ENCODE assay signal across 21 cellular contexts in the genomic region with DNA sequence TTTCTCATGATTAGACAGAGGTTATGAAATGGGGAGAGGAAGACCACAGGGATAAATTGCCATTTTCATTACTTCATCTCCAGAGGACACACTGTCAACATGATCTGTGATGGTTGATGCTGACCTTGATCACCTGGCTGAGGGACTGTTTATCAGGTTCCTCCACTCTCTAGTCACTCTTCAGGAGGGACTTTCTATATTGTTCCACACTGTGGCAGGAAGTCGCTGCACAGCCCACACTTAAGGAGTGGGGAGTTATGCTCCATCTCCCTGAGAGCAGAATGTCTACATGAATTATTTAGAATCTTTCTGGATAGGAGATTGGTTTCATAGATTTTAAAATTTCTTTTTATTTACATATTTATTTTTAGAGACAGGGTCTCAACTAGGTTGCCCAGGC. TPM values are rescaled to one million over a fixed set of nuclear protein-coding genes. Genes with fewer than 3 reads are reported as not detected.
DNase-seq lines count a peak whose midpoint lies in the region; FAIRE-seq and TF ChIP-seq lines count a peak whose summit lies in the region.
"Had no signal": no experiment of that assay in that cellular context is flagged by ENCODE, and none has a peak within 500 bp of the region (broad histone marks: within the 10 kb centered on the region; RNA-seq: fewer than 3 reads in every experiment).

No MANE protein-coding gene starts in this region.

- H3K27ac Mint-ChIP-seq in T-helper 1 cell treated with Interleukin-12 subunit alpha and Interleukin-12 subunit beta and Interleukin-4 antibody, amounts not matched to agents 30 μg/mL and 1 μg/mL, for 36 hours: peak overlapping the region; percentile 41
- peak overlapping the region; percentile 73 for H3K27ac Mint-ChIP-seq in activated naive CD8-positive, alpha-beta T cell treated with anti-CD3 and anti-CD28 coated beads for 36 hours
- H3K27ac Mint-ChIP-seq in progenitor cell of endocrine pancreas: peak overlapping the region; percentile 74
- H3K27ac Mint-ChIP-seq: type B pancreatic cell had no signal

- DNase-seq in T-helper 1 cell (no peak), GM18507 (ENCODE audit: extremely low spot score, insufficient read length, low read depth) (no peak), progenitor cell of endocrine pancreas (ENCODE audit: low spot score, unreplicated experiment) (no peak), NCI-H510A treated with DMSO at 0.1 percent for 48 hours (lab: John Stamatoyannopoulos, UW) (no peak), kidney tubule cell (ENCODE audit: low spot score) (no peak), cerebellar nuclear complex (lab: John Stamatoyannopoulos, UW) (no peak)
- peak; percentile 17 for DNase-seq in activated naive CD8-positive, alpha-beta T cell treated with anti-CD3 and anti-CD28 coated beads for 36 hours
- DNase-seq: 8988T; activated CD4-positive, alpha-beta T cell treated with anti-CD3 and anti-CD28 coated beads, Interleukin-2, amount 50 U/mL, for 48 hours; activated T-cell treated with anti-CD3 and anti-CD28 coated beads, Interleukin-2, amount 50 U/mL, for 48 hours; brain microvascular endothelial cell; GDM1; GOT3; NCI-H748 treated with DMSO at 0.1 percent for 48 hours; SHP77; stimulated activated CD4-positive, alpha-beta T cell treated with anti-CD3 and anti-CD28 coated beads, Interleukin-1b, Interleukin-23, amount 100 ng/mL, for 48 hours had no signal

- no peak overlapping the region for H3K4me3 Mint-ChIP-seq in T-helper 1 cell treated with Interleukin-12 subunit alpha and Interleukin-12 subunit beta and Interleukin-4 antibody, amounts not matched to agents 30 μg/mL and 1 μg/mL, for 36 hours
- peak overlapping the region; percentile 10 for H3K4me3 Mint-ChIP-seq in activated naive CD8-positive, alpha-beta T cell treated with anti-CD3 and anti-CD28 coated beads for 36 hours
- H3K4me3 Mint-ChIP-seq in progenitor cell of endocrine pancreas (ENCODE audit: low read depth): no peak overlapping the region
- H3K4me3 Mint-ChIP-seq: nephron, type B pancreatic cell had no signal

- FAIRE-seq in GM18507 (lab: Jason Lieb, UNC): peak; percentile 71
- FAIRE-seq: GM12892 had no signal

- TF ChIP-seq CTCF in progenitor cell of endocrine pancreas (IDR thresholded peaks at IDR 0.05; ENCODE audit: unreplicated experiment): no peak

- H3K4me1 Mint-ChIP-seq in T-helper 1 cell treated with Interleukin-12 subunit alpha and Interleukin-12 subunit beta and Interleukin-4 antibody, amounts not matched to agents 30 μg/mL and 1 μg/mL, for 36 hours (ENCODE audit: low read depth): peaks cover 28% of the 10 kb centered on the region
- peaks cover 38% of the 10 kb centered on the region for H3K4me1 Mint-ChIP-seq in activated naive CD8-positive, alpha-beta T cell treated with anti-CD3 and anti-CD28 coated beads for 36 hours
- H3K4me1 Mint-ChIP-seq in progenitor cell of endocrine pancreas (ENCODE audit: low read depth): peaks cover 4% of the 10 kb centered on the region

- peaks cover 6% of the 10 kb centered on the region for H3K36me3 Mint-ChIP-seq in T-helper 1 cell treated with Interleukin-12 subunit alpha and Interleukin-12 subunit beta and Interleukin-4 antibody, amounts not matched to agents 30 μg/mL and 1 μg/mL, for 36 hours (ENCODE audit: low read depth)
- peaks cover 15% of the 10 kb centered on the region for H3K36me3 Mint-ChIP-seq in activated naive CD8-positive, alpha-beta T cell treated with anti-CD3 and anti-CD28 coated beads for 36 hours
- H3K36me3 Mint-ChIP-seq in progenitor cell of endocrine pancreas (ENCODE audit: insufficient read depth): no peaks in the 10 kb centered on the region

- H3K27me3 Mint-ChIP-seq in T-helper 1 cell treated with Interleukin-12 subunit alpha and Interleukin-12 subunit beta and Interleukin-4 antibody, amounts not matched to agents 30 μg/mL and 1 μg/mL, for 36 hours (ENCODE audit: low read depth): no peaks in the 10 kb centered on the region
- H3K27me3 Mint-ChIP-seq in activated naive CD8-positive, alpha-beta T cell treated with anti-CD3 and anti-CD28 coated beads for 36 hours: no peaks in the 10 kb centered on the region
- no peaks in the 10 kb centered on the region for H3K27me3 Mint-ChIP-seq in progenitor cell of endocrine pancreas
- H3K27me3 Mint-ChIP-seq: IgD-negative memory B cell, type B pancreatic cell had no signal

- no peaks in the 10 kb centered on the region for H3K9me3 Mint-ChIP-seq in T-helper 1 cell treated with Interleukin-12 subunit alpha and Interleukin-12 subunit beta and Interleukin-4 antibody, amounts not matched to agents 30 μg/mL and 1 μg/mL, for 36 hours
- no peaks in the 10 kb centered on the region for H3K9me3 Mint-ChIP-seq in activated naive CD8-positive, alpha-beta T cell treated with anti-CD3 and anti-CD28 coated beads for 36 hours
- H3K9me3 Mint-ChIP-seq in progenitor cell of endocrine pancreas (ENCODE audit: low read depth): no peaks in the 10 kb centered on the region
- H3K9me3 Mint-ChIP-seq: IgD-negative memory B cell, nephron, type B pancreatic cell had no signal

RNA-seq across cellular contexts. Expression of gene CYB5B, which starts 46.7 kb away (rescaled TPM):
- 100 to 1,000 TPM; 182 to 183 TPM for total RNA-seq in activated naive CD8-positive, alpha-beta T cell treated with anti-CD3 and anti-CD28 coated beads for 36 hours
- 104 and 108 TPM in 2 replicates for total RNA-seq in progenitor cell of endocrine pancreas
